In genomic region chr13:31249140-31249539, GRCh38 we compare ENCODE assay signal across 20 cellular contexts.
"Had no signal": no experiment of that assay in that cellular context is flagged by ENCODE, and none has a peak within 500 bp of the region (broad histone marks: within the 10 kb centered on the region; RNA-seq: fewer than 3 reads in every experiment).

No MANE protein-coding gene starts in this region.

- ATAC-seq: HepG2 had no signal

- DNase-seq: IMR-90, Karpas-422, KG1, MM.1S, NCI-H1092 treated with DMSO at 0.1 percent for 48 hours, NCI-H1436, NCI-H187, NCI-H2029, NCI-H2081 treated with DMSO at 0.1 percent for 48 hours, NCI-H2171, NCI-H226, NCI-H446, NCI-H510A, NCI-H524 treated with DMSO at 0.1 percent for 48 hours, NCI-H69, NCI-H774, RPMI8226, SHP77, SW 1271 had no signal
